ENCODE assay signal across 10 cellular contexts in genomic region chr9:109416135-109416706, GRCh38.
DNase-seq lines count a peak whose midpoint lies in the region; ATAC-seq, FAIRE-seq and TF ChIP-seq lines count a peak whose summit lies in the region.
"Had no signal": no experiment of that assay in that cellular context is flagged by ENCODE, and none has a peak within 500 bp of the region (broad histone marks: within the 10 kb centered on the region; RNA-seq: fewer than 3 reads in every experiment).

No MANE protein-coding gene starts in this region.

- in situ Hi-C loops in GM12878 (cut with MboI): no loop called here

- FAIRE-seq in GM18507 (lab: Jason Lieb, UNC): peak; percentile 87
- no peak for FAIRE-seq in GM12878 (lab: Jason Lieb, UNC)
- FAIRE-seq: TTC549 had no signal

- no peaks in the 10 kb centered on the region for H4K20me1 ChIP-seq in GM12878 (ENCODE audit: control insufficient read depth, insufficient read depth)

- intact Hi-C loops in GM12878 (cut with micrococcal nuclease; ENCODE audit: unreplicated experiment): loop anchor here (5.0 to 10.0 kb wide), 2 partner anchors 51 to 401 kb away; partner anchors contain the start of gene CTNNAL1

- no peaks in the 10 kb centered on the region for H3K9me3 ChIP-seq in GM12878 (replicated peaks; ENCODE audit: control insufficient read depth, insufficient read depth, low read length)
- H3K9me3 ChIP-seq: upper lobe of left lung had no signal

- no peak for TF ChIP-seq CTCF in GM12878 (IDR thresholded peaks at IDR 0.05 in 2 of 3, conservative IDR thresholded peaks at IDR 0.05 in 1 of 3; ENCODE audit: control insufficient read depth in 2 of 3, extremely low read depth in 1 of 3, insufficient read depth in 1 of 3, low read depth in 3 of 3, low read length in 3 of 3)

- TF ChIP-seq POLR2A in GM12878 (IDR thresholded peaks at IDR 0.05; ENCODE audit: low read depth, low read length): peak; percentile 71

- H3K27ac ChIP-seq in GM12878 (ENCODE audit: control insufficient read depth, insufficient read depth): peak overlapping the region; percentile 64
- no peak overlapping the region for H3K27ac ChIP-seq in caudate nucleus (ENCODE audit: low read depth, low read length)
- H3K27ac ChIP-seq: upper lobe of left lung had no signal

- WGBS in GM12878 (ENCODE audit: insufficient coverage, insufficient replicate concordance, low lambda C conversion rate, missing lambda C conversion rate): 3% methylated on average over 10 of the region's 10 CpGs

- ATAC-seq in GM19467 (IDR thresholded peaks at IDR 0.05; ENCODE audit: unreplicated experiment) (peak; percentile 43), HG03103 (IDR thresholded peaks at IDR 0.05; ENCODE audit: low read depth, unreplicated experiment) (peak; percentile 42), GM12878 (peak; percentile 69)

- RAD21 ChIA-PET in GM12878 (lab: Charles Lee; ENCODE audit: unreplicated experiment): interaction anchor here (0.6 to 2.0 kb wide), 9 partner anchors 10 to 716 kb away, joined by 3 to 10 read pairs (median 3); no protein-coding TSS in a partner anchor

- no peak for TF ChIP-seq RAD21 in GM12878 (IDR thresholded peaks at IDR 0.05; ENCODE audit: insufficient read depth, low read depth, low read length)

- DNase-seq in GM18507 (ENCODE audit: extremely low spot score, insufficient read length, low read depth) (no peak), GM12878 (ENCODE audit: low read depth, low spot score) (no peak), HuH-7 (ENCODE audit: low spot score) (no peak), caudate nucleus (lab: John Stamatoyannopoulos, UW) (no peak), DMS79 treated with DMSO at 0.1 percent for 48 hours (lab: John Stamatoyannopoulos, UW) (no peak), NCI-H82 (lab: John Stamatoyannopoulos, UW) (no peak)
- DNase-seq: upper lobe of left lung had no signal

- POLR2A ChIA-PET in GM12878 (lab: Charles Lee): interaction anchor here (0.6 to 1.6 kb wide), 3 partner anchors 20 to 30 kb away, joined by 3 to 4 read pairs (median 3); no protein-coding TSS in a partner anchor

- no TSS peak for BruUV-seq in GM12878 (replicated peaks; lab: Mats Ljungman, UMichigan)

- peaks cover 72% of the 10 kb centered on the region for H3K4me1 ChIP-seq in GM12878 (ENCODE audit: control insufficient read depth, insufficient read depth, low read length)
- H3K4me1 ChIP-seq: upper lobe of left lung had no signal

- peak overlapping the region; percentile 35 for H3K4me3 ChIP-seq in GM12878
- H3K4me3 ChIP-seq: upper lobe of left lung had no signal

- peak overlapping the region; percentile 35; the same call in 1 of the 2 replicates for H2AFZ ChIP-seq in GM12878 (ENCODE audit: control insufficient read depth, low read depth, low read length)

- peak overlapping the region; percentile 55 for H3K9ac ChIP-seq in GM12878 (ENCODE audit: control insufficient read depth, insufficient read depth, low read length)

- peak overlapping the region; percentile 75 for H3K4me2 ChIP-seq in GM12878 (ENCODE audit: control insufficient read depth, insufficient read depth)

- SMC1A ChIA-PET in GM12878 (lab: Charles Lee; ENCODE audit: uncharacterized antibody, unreplicated experiment): interaction anchor here (0.6 to 12.6 kb wide), 9 partner anchors 15 to 336 kb away, joined by 3 to 116 read pairs (median 4); no protein-coding TSS in a partner anchor

- no peaks in the 10 kb centered on the region for H3K36me3 ChIP-seq in GM12878 (ENCODE audit: control insufficient read depth in 2 of 2, insufficient read depth in 2 of 2, low read length in 1 of 2)

- CTCF ChIA-PET in GM12878 (lab: Yijun Ruan, JAX): interaction anchor here (0.7 to 17.7 kb wide), 5 partner anchors 15 to 173 kb away, joined by 3 to 214 read pairs (median 6); no protein-coding TSS in a partner anchor

- peak; percentile 61 to 78; a peak in 3 of 4 replicates for TF ChIP-seq EP300 in GM12878 (IDR thresholded peaks at IDR 0.05; ENCODE audit: borderline replicate concordance in 1 of 2, control insufficient read depth in 1 of 2, low read depth in 2 of 2, low read length in 2 of 2)

- no peaks in the 10 kb centered on the region for H3K79me2 ChIP-seq in GM12878 (ENCODE audit: control insufficient read depth, insufficient read depth, low read length)

- no peaks in the 10 kb centered on the region for H3K27me3 ChIP-seq in GM12878 (replicated peaks in 1 of 2; ENCODE audit: control insufficient read depth in 2 of 2, insufficient read depth in 2 of 2, low read length in 1 of 2)
- H3K27me3 ChIP-seq: upper lobe of left lung had no signal

TF ChIP-seq in GM12878, 131 proteins besides CTCF, POLR2A, EP300 and RAD21 (continues in another document):
- TF ChIP-seq CREM (IDR thresholded peaks at IDR 0.05; ENCODE audit: low read depth): peak; percentile 8; the same call in 1 of the 2 replicates
- peak in 1 of 2 experiments; percentile 15; a peak in 1 of 4 replicates for TF ChIP-seq BHLHE40 (IDR thresholded peaks at IDR 0.05; ENCODE audit: borderline replicate concordance in 1 of 2, low read depth in 2 of 2, low read length in 1 of 2)
- TF ChIP-seq PAX5 (IDR thresholded peaks at IDR 0.05; ENCODE audit: borderline replicate concordance, low read depth, low read length): peak; percentile 74; the same call in 1 of the 2 replicates
- TF ChIP-seq CBFB (IDR thresholded peaks at IDR 0.05; ENCODE audit: low read depth): peak; percentile 68; the same call in 1 of the 2 replicates
- no peak for TF ChIP-seq NFYA (IDR thresholded peaks at IDR 0.05; ENCODE audit: borderline replicate concordance, low read depth, low read length)
- TF ChIP-seq ZNF687 (IDR thresholded peaks at IDR 0.05): peak; percentile 47; the same call in 1 of the 2 replicates
- peak; percentile 60; the same call in 2 of the 3 replicates for TF ChIP-seq POU2F2 (IDR thresholded peaks at IDR 0.05; ENCODE audit: borderline replicate concordance, low read depth, low read length)
- peak; percentile 95 for TF ChIP-seq TCF12 (IDR thresholded peaks at IDR 0.05; ENCODE audit: low read depth, low read length)
- peak; percentile 46; the same call in 1 of the 2 replicates for TF ChIP-seq SMAD5 (IDR thresholded peaks at IDR 0.05; ENCODE audit: low read depth)
- peak; percentile 93 for TF ChIP-seq ZNF384 (IDR thresholded peaks at IDR 0.05; ENCODE audit: borderline replicate concordance, low read depth, low read length)
- TF ChIP-seq GABPA (IDR thresholded peaks at IDR 0.05; ENCODE audit: low read depth): no peak
- no peak for TF ChIP-seq STAT1 (conservative IDR thresholded peaks at IDR 0.05)
- TF ChIP-seq ETV6 (conservative IDR thresholded peaks at IDR 0.05 in 1 of 2, IDR thresholded peaks at IDR 0.05 in 1 of 2; ENCODE audit: borderline replicate concordance in 1 of 2, low read depth in 1 of 2): peak in 1 of 2 experiments; percentile 11; a peak in 1 of 4 replicates
- peak; percentile 36; the same call in 1 of the 2 replicates for TF ChIP-seq MTA2 (IDR thresholded peaks at IDR 0.05; ENCODE audit: low read depth)
- TF ChIP-seq, protein P1, sequence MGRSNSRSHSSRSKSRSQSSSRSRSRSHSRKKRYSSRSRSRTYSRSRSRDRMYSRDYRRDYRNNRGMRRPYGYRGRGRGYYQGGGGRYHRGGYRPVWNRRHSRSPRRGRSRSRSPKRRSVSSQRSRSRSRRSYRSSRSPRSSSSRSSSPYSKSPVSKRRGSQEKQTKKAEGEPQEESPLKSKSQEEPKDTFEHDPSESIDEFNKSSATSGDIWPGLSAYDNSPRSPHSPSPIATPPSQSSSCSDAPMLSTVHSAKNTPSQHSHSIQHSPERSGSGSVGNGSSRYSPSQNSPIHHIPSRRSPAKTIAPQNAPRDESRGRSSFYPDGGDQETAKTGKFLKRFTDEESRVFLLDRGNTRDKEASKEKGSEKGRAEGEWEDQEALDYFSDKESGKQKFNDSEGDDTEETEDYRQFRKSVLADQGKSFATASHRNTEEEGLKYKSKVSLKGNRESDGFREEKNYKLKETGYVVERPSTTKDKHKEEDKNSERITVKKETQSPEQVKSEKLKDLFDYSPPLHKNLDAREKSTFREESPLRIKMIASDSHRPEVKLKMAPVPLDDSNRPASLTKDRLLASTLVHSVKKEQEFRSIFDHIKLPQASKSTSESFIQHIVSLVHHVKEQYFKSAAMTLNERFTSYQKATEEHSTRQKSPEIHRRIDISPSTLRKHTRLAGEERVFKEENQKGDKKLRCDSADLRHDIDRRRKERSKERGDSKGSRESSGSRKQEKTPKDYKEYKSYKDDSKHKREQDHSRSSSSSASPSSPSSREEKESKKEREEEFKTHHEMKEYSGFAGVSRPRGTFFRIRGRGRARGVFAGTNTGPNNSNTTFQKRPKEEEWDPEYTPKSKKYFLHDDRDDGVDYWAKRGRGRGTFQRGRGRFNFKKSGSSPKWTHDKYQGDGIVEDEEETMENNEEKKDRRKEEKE (IDR thresholded peaks at IDR 0.05): no peak
- TF ChIP-seq HDGF (IDR thresholded peaks at IDR 0.05): peak; percentile 87
- no peak for TF ChIP-seq SMAD1 (IDR thresholded peaks at IDR 0.05; ENCODE audit: low read depth, partially characterized antibody)
